ENCODE assay signal across 11 cellular contexts in genomic region chr7:135164357-135165021, GRCh38. TPM values are rescaled to one million over a fixed set of nuclear protein-coding genes. Genes with fewer than 3 reads are reported as not detected.
DNase-seq lines count a peak whose midpoint lies in the region; ATAC-seq and TF ChIP-seq lines count a peak whose summit lies in the region.
"Had no signal": no experiment of that assay in that cellular context is flagged by ENCODE, and none has a peak within 500 bp of the region (broad histone marks: within the 10 kb centered on the region; RNA-seq: fewer than 3 reads in every experiment).

No MANE protein-coding gene starts in this region.

- POLR2A ChIA-PET in SK-N-SH (lab: Yijun Ruan, JAX), result no interaction called here
- POLR2A ChIA-PET in activated B cell treated with CpG ODN at 0.5 μM for 24 hours (lab: Charles Lee), result interaction anchor here (0.6 to 6.0 kb wide), 5 partner anchors 16 to 463 kb away, joined by 3 to 119 read pairs (median 5); partner anchors contain the start of genes AGBL3, TMEM140 and WDR91

- no peak overlapping the region for H3K27ac ChIP-seq in SK-N-SH (ENCODE audit: low read depth in 2 of 2, low read length in 1 of 2)
- peak overlapping the region in 11 of 12 donors; percentile 17 to 79 (median 48) for H3K27ac ChIP-seq in heart left ventricle
- H3K27ac ChIP-seq in WERI-Rb-1, result no peak overlapping the region
- H3K27ac ChIP-seq: parathyroid adenoma had no signal

- H3K79me2 ChIP-seq in SK-N-SH (ENCODE audit: insufficient read depth), result peaks cover 22% of the 10 kb centered on the region

- H3K9me2 ChIP-seq in SK-N-SH, result no peaks in the 10 kb centered on the region

- peaks cover 72% of the 10 kb centered on the region for H3K4me1 Mint-ChIP-seq in activated B cell treated with CpG ODN at 0.5 μM for 24 hours

- no peak overlapping the region for H3K9ac ChIP-seq in SK-N-SH
- H3K9ac ChIP-seq: parathyroid adenoma had no signal

- no peak for TF ChIP-seq EP300 in SK-N-SH (IDR thresholded peaks at IDR 0.05; ENCODE audit: borderline replicate concordance in 1 of 2, low read depth in 1 of 2, low read length in 1 of 2)

- no peak for TF ChIP-seq RAD21 in SK-N-SH (IDR thresholded peaks at IDR 0.05; ENCODE audit: low read length)

- no peak; the same call in none of the 3 replicates for ATAC-seq in SK-N-SH treated with all-trans-retinoic acid at 6 μM for 48 hours
- ATAC-seq in activated B cell treated with CpG ODN at 0.5 μM for 24 hours (ENCODE audit: low read depth), result no peak
- peak in 3 of 4 donors; percentile 14 to 50 (median 30) for ATAC-seq in heart left ventricle

- intact Hi-C loops in activated B cell treated with CpG ODN at 0.5 μM for 24 hours (cut with micrococcal nuclease), result loop anchor here (5.0 kb wide), 1 partner anchor 707 kb away; the partner anchor contains the start of gene AKR1B1
- intact Hi-C loops in heart left ventricle (cut with DNase I), result loop anchor here in 5 of 10 donors (5.0 to 10.0 kb wide), 4 partner anchors 177 to 480 kb away; partner anchors contain the start of genes AGBL3 (in 3 of the 5) and CALD1 (in 2 of the 5)

- WGBS in SK-N-SH (ENCODE audit: low lambda C conversion rate), result 94% methylated on average over 18 of the region's 18 CpGs
- WGBS in heart left ventricle, 4 donors, result 74 to 81% (median 77%) methylated on average over 13 to 18 of the region's 18 CpGs

- H4K20me1 ChIP-seq in SK-N-SH (ENCODE audit: insufficient read depth), result no peaks in the 10 kb centered on the region

- H3K27me3 ChIP-seq in SK-N-SH (ENCODE audit: insufficient read depth) (no peaks in the 10 kb centered on the region), heart left ventricle (no peaks in the 10 kb centered on the region), WERI-Rb-1 (ENCODE audit: insufficient read depth, low read depth, severe bottlenecking) (no peaks in the 10 kb centered on the region)
- H3K27me3 ChIP-seq: MG63 had no signal

- DNase-seq in SK-N-SH, result peak; percentile 27
- DNase-seq in activated B cell treated with CpG ODN at 0.5 μM for 24 hours, result no peak
- DNase-seq in heart left ventricle, result peak in 2 of 5 donors; percentile 71 to 75
- DNase-seq in stimulated activated CD8-positive, alpha-beta memory T cell treated with anti-CD3 and anti-CD28 coated beads, Interleukin-4, amount 100 ng/mL, for 48 hours, result peak; percentile 21
- DNase-seq in NOMO-1 treated with dmso at 0.1 percent for 144 hours (lab: John Stamatoyannopoulos, UW; ENCODE audit: unreplicated experiment), result no peak
- no peak for DNase-seq in HCEC 1CT
- DNase-seq in WERI-Rb-1, result no peak
- DNase-seq: 8988T, MG63 had no signal

- no peak for TF ChIP-seq POLR2A in heart left ventricle (IDR thresholded peaks at IDR 0.05)

- no peak for TF ChIP-seq CTCF in SK-N-SH (IDR thresholded peaks at IDR 0.05)
- TF ChIP-seq CTCF in activated B cell treated with CpG ODN at 0.5 μM for 24 hours (IDR thresholded peaks at IDR 0.05), result no peak
- peak in 1 of 12 donors; percentile 9 for TF ChIP-seq CTCF in heart left ventricle (IDR thresholded peaks at IDR 0.05)
- TF ChIP-seq CTCF in WERI-Rb-1 (IDR thresholded peaks at IDR 0.05; ENCODE audit: low read depth, low read length), result no peak

- no peak overlapping the region for H2AFZ ChIP-seq in SK-N-SH (ENCODE audit: low read depth)
- H2AFZ ChIP-seq: parathyroid adenoma had no signal

- no peak overlapping the region for H3K4me3 Mint-ChIP-seq in activated B cell treated with CpG ODN at 0.5 μM for 24 hours

- CTCF ChIA-PET in SK-N-SH (lab: Yijun Ruan, JAX) (interaction anchor here (0.8 to 2.2 kb wide), 4 partner anchors 53 to 481 kb away, joined by 3 to 8 read pairs (median 4); partner anchors contain the start of gene AGBL3), activated B cell treated with CpG ODN at 0.5 μM for 24 hours (lab: Charles Lee) (interaction anchor here (1.1 to 1.5 kb wide), 2 partner anchors 25 to 110 kb away, joined by 3 to 4 read pairs; no protein-coding TSS in a partner anchor)

- H3K4me2 ChIP-seq in SK-N-SH, result no peak overlapping the region

- H3K4me3 ChIP-seq in SK-N-SH (ENCODE audit: low read depth in 2 of 2, low read length in 1 of 2), result no peak overlapping the region
- H3K4me3 ChIP-seq in heart left ventricle, result no peak overlapping the region
- no peak overlapping the region for H3K4me3 ChIP-seq in WERI-Rb-1 (ENCODE audit: low read depth, low read length)
- H3K4me3 ChIP-seq: MG63 had no signal

- H3K36me3 ChIP-seq in SK-N-SH (replicated peaks in 1 of 2; ENCODE audit: control insufficient read depth in 1 of 2, insufficient read depth in 2 of 2, low read length in 1 of 2) (peaks cover 44 to 48% of the 10 kb centered on the region in 2 experiments), heart left ventricle (peaks cover 0 to 61% (median 40%) of the 10 kb centered on the region in 9 donors), WERI-Rb-1 (peaks cover 57% of the 10 kb centered on the region)

- no peaks in the 10 kb centered on the region for H3K9me3 ChIP-seq in SK-N-SH
- no peaks in the 10 kb centered on the region for H3K9me3 ChIP-seq in heart left ventricle
- no peaks in the 10 kb centered on the region for H3K9me3 ChIP-seq in WERI-Rb-1 (ENCODE audit: severe bottlenecking)
- H3K9me3 ChIP-seq: MG63 had no signal

- H3K27me3 Mint-ChIP-seq in activated B cell treated with CpG ODN at 0.5 μM for 24 hours, result no peaks in the 10 kb centered on the region

- peak overlapping the region; percentile 75 for H3K27ac Mint-ChIP-seq in activated B cell treated with CpG ODN at 0.5 μM for 24 hours

- peaks cover 7 to 29% of the 10 kb centered on the region in 2 experiments; a peak in 3 of 4 replicates for H3K4me1 ChIP-seq in SK-N-SH (ENCODE audit: control insufficient read depth in 1 of 2, insufficient read depth in 2 of 2, low read depth in 1 of 2, low read length in 1 of 2)
- H3K4me1 ChIP-seq in heart left ventricle, result peaks cover 31 to 88% (median 80%) of the 10 kb centered on the region in 12 donors

- peaks cover 5% of the 10 kb centered on the region for H3F3A ChIP-seq in SK-N-SH (replicated peaks; ENCODE audit: insufficient read depth)

- peaks cover 81% of the 10 kb centered on the region for H3K36me3 Mint-ChIP-seq in activated B cell treated with CpG ODN at 0.5 μM for 24 hours (ENCODE audit: low read depth)

- H3K9me3 Mint-ChIP-seq in activated B cell treated with CpG ODN at 0.5 μM for 24 hours, result peaks cover 5% of the 10 kb centered on the region

TF ChIP-seq in SK-N-SH, 30 proteins besides CTCF, POLR2A, EP300 and RAD21:
- TF ChIP-seq NFIC (IDR thresholded peaks at IDR 0.05; ENCODE audit: borderline replicate concordance) (no peak), POLR2AphosphoS5 (IDR thresholded peaks at IDR 0.05; ENCODE audit: low read depth, low read length) (peak; percentile 9; the same call in 1 of the 2 replicates)

TF ChIP-seq in SK-N-SH treated with all-trans-retinoic acid at 6 μM for 48 hours, 23 proteins besides CTCF, POLR2A, EP300 and RAD21:
- TF ChIP-seq CSDC2 (CRISPR knock-in tag; IDR thresholded peaks at IDR 0.05) (no peak), ESRRG (CRISPR knock-in tag; IDR thresholded peaks at IDR 0.05) (no peak), GLIS3 (CRISPR knock-in tag; IDR thresholded peaks at IDR 0.05) (no peak)

RNA-seq across cellular contexts. Expression of gene CYREN, which starts 6.0 kb away (rescaled TPM):
- polyA plus RNA-seq in SK-N-SH (2012; rRNA removed) (53.4 and 60.6 TPM in 2 replicates), heart left ventricle (10 to 100 TPM; 19.5 to 35.8 TPM)
- 44.4 and 56.2 TPM in 2 replicates for polyA plus RNA-seq in SK-N-SH (2012; cell fraction: cytosol; rRNA removed)
- polyA plus RNA-seq in SK-N-SH (2012; cell fraction: nucleus; rRNA removed), result 39.5 and 39.9 TPM in 2 replicates
- total RNA-seq in activated B cell treated with CpG ODN at 0.5 μM for 24 hours (78.2 and 79.3 TPM in 2 replicates), heart left ventricle (10 to 100 TPM; 18.4 to 35.8 (median 24.9) TPM)

RNA-seq across cellular contexts. Expression of gene TMEM140, which starts 16.6 kb away (rescaled TPM):
- polyA plus RNA-seq in SK-N-SH (2012; rRNA removed) (0.10 and 0.12 TPM in 2 replicates), heart left ventricle (10 to 100 TPM in 1 of 2 donors, 1 to 10 TPM in 1; 6.7 to 26.5 TPM)
- 0.06 and 0.13 TPM in 2 replicates for polyA plus RNA-seq in SK-N-SH (2012; cell fraction: cytosol; rRNA removed)
- 0.04 and 0.06 TPM in 2 replicates for polyA plus RNA-seq in SK-N-SH (2012; cell fraction: nucleus; rRNA removed)
- total RNA-seq in activated B cell treated with CpG ODN at 0.5 μM for 24 hours (18.6 and 20.9 TPM in 2 replicates), heart left ventricle (100 to 1,000 TPM in 1 of 9 donors, 10 to 100 TPM in 8; 11.9 to 131 (median 29.5) TPM)

RNA-seq across cellular contexts. Expression of gene WDR91, which starts 46.8 kb away (rescaled TPM):
- polyA plus RNA-seq in SK-N-SH (2012; rRNA removed), result 8.4 and 8.9 TPM in 2 replicates
- 2.8 and 4.0 TPM in 2 replicates for polyA plus RNA-seq in SK-N-SH (2012; cell fraction: cytosol; rRNA removed)
- polyA plus RNA-seq in SK-N-SH (2012; cell fraction: nucleus; rRNA removed), result 42.2 and 42.4 TPM in 2 replicates
- total RNA-seq in activated B cell treated with CpG ODN at 0.5 μM for 24 hours, result 59.5 and 60.1 TPM in 2 replicates
- total RNA-seq in heart left ventricle, result 10 to 100 TPM in 1 of 9 donors, 1 to 10 TPM in 8; 3.4 to 11.4 (median 5.8) TPM
- 1 to 10 TPM; 3.0 to 4.4 TPM for polyA plus RNA-seq in heart left ventricle

Comparison
In these comparisons a context has a peak if more than half of its experiments do, and no peak if none do; other contexts are left out.
1. DNase-seq: peak in SK-N-SH (single experiment) and stimulated activated CD8-positive, alpha-beta memory T cell treated with anti-CD3 and anti-CD28 coated beads, Interleukin-4, amount 100 ng/mL, for 48 hours (single experiment); none in activated B cell treated with CpG ODN at 0.5 μM for 24 hours (single experiment), NOMO-1 treated with dmso at 0.1 percent for 144 hours (single experiment), HCEC 1CT (single experiment) and WERI-Rb-1 (single experiment).
2. H3K27ac ChIP-seq: peak in heart left ventricle (11 of 12); none in SK-N-SH (0 of 2) and WERI-Rb-1 (single experiment).
3. ATAC-seq: peak in heart left ventricle (3 of 4); none in SK-N-SH treated with all-trans-retinoic acid at 6 μM for 48 hours (single experiment) and activated B cell treated with CpG ODN at 0.5 μM for 24 hours (single experiment).